In the genomic region with DNA sequence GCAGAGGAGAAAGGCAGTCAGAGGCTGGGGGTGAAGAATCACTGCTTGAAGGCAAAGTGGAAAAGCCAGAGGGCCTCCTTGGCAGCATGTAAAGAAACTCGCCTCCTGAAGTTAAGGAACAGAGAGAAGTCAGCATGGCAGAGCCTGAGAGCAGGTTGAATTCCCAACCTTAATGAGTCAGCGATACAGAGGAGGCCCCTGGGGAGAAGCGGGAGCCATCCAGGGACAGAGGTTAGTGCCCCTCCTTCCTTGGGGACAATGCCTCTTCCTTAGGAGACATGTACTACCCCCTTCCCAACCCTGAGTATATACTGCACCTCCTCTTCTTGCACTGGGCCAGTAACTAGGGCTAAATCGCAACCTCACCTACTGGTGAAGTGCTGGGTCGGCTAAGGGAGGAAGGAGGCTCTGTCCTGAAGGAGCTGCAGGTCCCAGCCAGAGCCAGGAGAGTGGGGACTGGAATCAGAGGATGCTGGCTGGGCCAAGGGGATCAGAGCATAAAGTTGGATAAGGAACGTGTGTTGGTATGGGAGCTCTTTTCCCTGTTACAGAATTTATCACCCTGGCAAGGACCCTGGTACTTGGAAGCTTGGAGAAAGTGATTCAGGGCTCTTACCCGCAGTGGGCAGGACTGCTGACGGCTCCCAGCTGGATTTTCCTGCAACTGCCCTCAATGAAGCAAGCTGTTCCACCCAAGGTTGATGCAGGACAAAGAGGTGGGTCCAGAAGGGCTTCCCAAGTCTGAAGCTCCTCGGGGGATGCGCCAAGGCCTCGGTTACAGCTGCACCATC, we compare ENCODE assay signal across 1 cellular context.
A peak's percentile ranks its signal among the peaks of the same experiment; 100 is the strongest.
TF ChIP-seq lines count a peak whose summit lies in the region.

No MANE protein-coding gene starts in this region.

TF ChIP-seq in K562, 482 proteins besides CTCF, POLR2A, EP300 and RAD21:
- no peak for TF ChIP-seq HINFP (tag; conservative IDR thresholded peaks at IDR 0.05; ENCODE audit: low read depth)
- 0 out of 2 replicates have a peak, but pooled peaks have one; percentile 4 for TF ChIP-seq ZNF316 (IDR thresholded peaks at IDR 0.05)
